ENCODE assay signal across 16 cellular contexts in the genomic region with DNA sequence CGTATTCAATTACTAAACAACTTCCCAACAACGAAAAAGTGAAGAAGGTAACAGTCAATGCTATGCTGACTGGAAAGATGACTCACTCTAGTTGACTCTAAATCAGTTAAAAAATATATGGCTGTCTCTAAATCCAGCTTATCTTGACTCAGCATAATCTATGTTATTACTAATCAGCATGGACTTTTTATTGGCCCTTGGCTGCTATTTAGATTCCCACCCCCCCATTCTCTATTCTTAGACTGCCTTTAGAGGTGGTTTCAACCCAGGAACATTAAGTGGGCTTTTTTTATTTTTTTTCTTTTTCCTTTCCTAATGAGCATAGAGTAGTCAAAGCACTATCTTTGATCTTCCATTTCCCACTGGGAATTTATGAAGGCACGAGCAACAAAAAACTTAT. TPM values are rescaled to one million over a fixed set of nuclear protein-coding genes. Genes with fewer than 3 reads are reported as not detected.
DNase-seq lines count a peak whose midpoint lies in the region; ATAC-seq and TF ChIP-seq lines count a peak whose summit lies in the region.
"Had no signal": no experiment of that assay in that cellular context is flagged by ENCODE, and none has a peak within 500 bp of the region (broad histone marks: within the 10 kb centered on the region; RNA-seq: fewer than 3 reads in every experiment).

No MANE protein-coding gene starts in this region.

- H4K20me1 ChIP-seq in osteoblast (ENCODE audit: insufficient read depth, low read length) = no peaks in the 10 kb centered on the region

- H3K4me2 ChIP-seq in osteoblast (ENCODE audit: insufficient read depth, low read length) = peak overlapping the region; percentile 89

- DNase-seq in EL (peak; percentile 77), NB4 (ENCODE audit: low read depth) (peak; percentile 40), cardiac fibroblast (ENCODE audit: low read depth in 2 of 2) (peak; percentile 40 to 70), osteoblast (ENCODE audit: insufficient read length, low spot score, missing footprints) (peak; percentile 93), DMS79 (lab: John Stamatoyannopoulos, UW) (no peak), activated T-cell treated with anti-CD3 and anti-CD28 coated beads for 4 hours (no peak), head of caudate nucleus (no peak)
- DNase-seq in CD4-positive, alpha-beta T cell = no peak
- DNase-seq: activated naive CD4-positive, alpha-beta T cell treated with anti-CD3 and anti-CD28 coated beads, Interleukin-2, amount 50 U/mL, for 16 hours; DMS53; effector CD4-positive, alpha-beta T cell; KG1; naive thymus-derived CD8-positive, alpha-beta T cell; NCI-H2171 treated with DMSO at 0.1 percent for 48 hours; SHP77; stimulated activated CD4-positive, alpha-beta T cell treated with anti-CD3 and anti-CD28 coated beads, Interleukin-2, amount 100 ng/mL, for 48 hours had no signal

- peaks cover 21% of the 10 kb centered on the region for H3K4me1 ChIP-seq in osteoblast (ENCODE audit: insufficient read depth, low read length)

- no peak for TF ChIP-seq POLR2A in NB4 (IDR thresholded peaks at IDR 0.05; ENCODE audit: extremely low read depth, insufficient read length)

- no peak overlapping the region for H3K4me3 ChIP-seq in NB4 (ENCODE audit: low read depth, low read length)
- H3K4me3 ChIP-seq in cardiac fibroblast (replicated peaks in 1 of 2; ENCODE audit: low read depth in 2 of 2, low read length in 2 of 2) = no peak overlapping the region
- H3K4me3 ChIP-seq in osteoblast (ENCODE audit: insufficient read depth, low read length) = no peak overlapping the region

- no peaks in the 10 kb centered on the region for H3K79me2 ChIP-seq in osteoblast (ENCODE audit: insufficient read depth, low read length)

- H2AFZ ChIP-seq in osteoblast (ENCODE audit: low read length) = no peak overlapping the region

- ATAC-seq in CD4-positive, alpha-beta T cell (ENCODE audit: poor library complexity) = no peak
- ATAC-seq: naive thymus-derived CD8-positive, alpha-beta T cell had no signal

- H3K27ac ChIP-seq in osteoblast (ENCODE audit: low read depth, low read length) = peak overlapping the region; percentile 42
- H3K27ac ChIP-seq in CD4-positive, alpha-beta T cell (ENCODE audit: low read depth, low read length) = no peak overlapping the region

- CTCF ChIA-PET in CD4-positive, alpha-beta T cell (lab: Charles Lee) = no interaction called here

- peaks cover 61% of the 10 kb centered on the region for H3K27me3 Mint-ChIP-seq in CD4-positive, alpha-beta T cell

- POLR2A ChIA-PET in CD4-positive, alpha-beta T cell (lab: Charles Lee) = no interaction called here

- TF ChIP-seq CTCF in NB4 (IDR thresholded peaks at IDR 0.05; ENCODE audit: low read depth, low read length) (no peak), cardiac fibroblast (IDR thresholded peaks at IDR 0.05; ENCODE audit: low read depth, low read length) (no peak), osteoblast (IDR thresholded peaks at IDR 0.05; ENCODE audit: extremely low read depth, low read depth, low read length) (no peak)
- no peak for TF ChIP-seq CTCF in CD4-positive, alpha-beta T cell (IDR thresholded peaks at IDR 0.05)

- intact Hi-C loops in CD4-positive, alpha-beta T cell (cut with DNase I, micrococcal nuclease) = no loop called here
- intact Hi-C loops in head of caudate nucleus (cut with DNase I) = no loop called here

- H3K27me3 ChIP-seq in osteoblast (ENCODE audit: insufficient read depth, low read length) = no peaks in the 10 kb centered on the region
- peaks cover 44% of the 10 kb centered on the region for H3K27me3 ChIP-seq in CD4-positive, alpha-beta T cell (ENCODE audit: control insufficient read depth, insufficient read depth, low read length)

- no peak overlapping the region for H3K4me3 Mint-ChIP-seq in CD4-positive, alpha-beta T cell

- no peaks in the 10 kb centered on the region for H3K9me3 ChIP-seq in osteoblast (ENCODE audit: low read depth, low read length)
- no peaks in the 10 kb centered on the region for H3K9me3 ChIP-seq in CD4-positive, alpha-beta T cell (ENCODE audit: control insufficient read depth, low read length)

- H3K36me3 Mint-ChIP-seq in CD4-positive, alpha-beta T cell (ENCODE audit: low read depth) = no peaks in the 10 kb centered on the region
- H3K36me3 Mint-ChIP-seq: naive thymus-derived CD8-positive, alpha-beta T cell had no signal

- H3K9me3 Mint-ChIP-seq in CD4-positive, alpha-beta T cell = no peaks in the 10 kb centered on the region
- H3K9me3 Mint-ChIP-seq: naive thymus-derived CD8-positive, alpha-beta T cell had no signal

- H3K27ac Mint-ChIP-seq in CD4-positive, alpha-beta T cell = no peak overlapping the region
- H3K27ac Mint-ChIP-seq: naive thymus-derived CD8-positive, alpha-beta T cell had no signal

- H3K36me3 ChIP-seq in osteoblast (ENCODE audit: insufficient read depth, low read length) = no peaks in the 10 kb centered on the region

- peaks cover 11% of the 10 kb centered on the region for H3K4me1 Mint-ChIP-seq in CD4-positive, alpha-beta T cell (ENCODE audit: low read depth)

RNA-seq across cellular contexts. Expression of gene PCOLCE2, which starts 1.9 kb away (rescaled TPM):
- total RNA-seq in osteoblast = 19.7 and 21.4 TPM in 2 replicates
- not detected for total RNA-seq in CD4-positive, alpha-beta T cell
- total RNA-seq: naive thymus-derived CD8-positive, alpha-beta T cell had no signal

Comparison
In these comparisons a context has a peak if more than half of its experiments do, and no peak if none do; other contexts are left out.
1. DNase-seq: peak in EL (single experiment), NB4 (single experiment), cardiac fibroblast (2 of 2) and osteoblast (single experiment); none in DMS79 (single experiment), activated T-cell treated with anti-CD3 and anti-CD28 coated beads for 4 hours (single experiment), CD4-positive, alpha-beta T cell (0 of 10) and head of caudate nucleus (0 of 42).
2. RNA of gene PCOLCE2, which starts 1.9 kb away (total RNA-seq): 19.7 to 21.4 TPM in osteoblast; not detected in CD4-positive, alpha-beta T cell; every median in the first group is over 10 times any median in the second.